In the genomic region with DNA sequence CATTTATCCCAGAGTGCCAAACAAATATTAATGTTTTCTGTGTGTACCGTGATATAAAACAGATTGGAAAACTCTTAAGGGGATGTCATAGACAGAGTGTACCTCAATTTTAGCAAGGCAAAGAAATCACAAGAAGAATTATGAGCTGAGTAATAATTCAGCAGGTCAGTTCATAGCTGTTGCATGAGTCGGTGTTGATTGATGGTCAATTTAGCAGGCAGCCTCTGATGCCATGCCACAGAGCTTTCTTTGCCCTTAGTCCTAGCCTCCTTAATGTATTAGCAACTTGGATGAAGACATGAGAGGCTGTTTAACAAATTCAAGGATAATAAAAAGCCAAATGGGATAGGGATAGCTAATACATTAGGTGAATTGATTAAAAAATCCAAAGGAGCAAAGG, we compare ENCODE assay signal across 1 cellular context.
TF ChIP-seq lines count a peak whose summit lies in the region.

No MANE protein-coding gene starts in this region.

TF ChIP-seq in IMR-90, 13 proteins besides CTCF, POLR2A, EP300 and RAD21:
- TF ChIP-seq MAZ (IDR thresholded peaks at IDR 0.05; ENCODE audit: borderline replicate concordance, low read depth, low read length) (no peak), NFE2L2 (IDR thresholded peaks at IDR 0.05; ENCODE audit: low read depth, low read length) (no peak), FOS (IDR thresholded peaks at IDR 0.05; ENCODE audit: low read depth, low read length) (no peak)
